ENCODE assay signal across 26 cellular contexts in the genomic region with DNA sequence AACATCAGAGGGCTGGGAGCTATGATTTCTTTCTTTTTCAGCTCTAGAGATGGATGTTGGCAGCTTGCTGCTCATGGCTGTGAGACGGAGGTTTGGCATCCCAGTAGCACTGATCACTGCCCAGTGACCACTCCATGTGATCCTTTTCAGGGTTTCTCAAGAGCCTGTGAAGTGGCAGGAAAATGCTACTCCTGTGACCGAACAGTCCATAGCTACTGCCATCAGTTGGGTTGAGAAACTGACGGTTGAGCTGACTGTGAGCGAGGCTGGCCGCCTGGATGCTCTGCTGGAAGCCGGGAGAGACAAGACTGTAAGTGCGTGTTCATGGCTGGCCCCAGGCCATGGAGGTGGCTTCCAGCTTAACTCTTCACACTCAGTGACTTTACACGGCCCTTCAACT. TPM values are rescaled to one million over a fixed set of nuclear protein-coding genes. Genes with fewer than 3 reads are reported as not detected.
"Had no signal": no experiment of that assay in that cellular context is flagged by ENCODE, and none has a peak within 500 bp of the region (broad histone marks: within the 10 kb centered on the region; RNA-seq: fewer than 3 reads in every experiment).

No MANE protein-coding gene starts in this region.

- H3K27ac ChIP-seq: brain microvascular endothelial cell, parathyroid adenoma, testis, WERI-Rb-1 had no signal

- H3K9me3 ChIP-seq: testis had no signal

- H3K4me1 ChIP-seq: parathyroid adenoma, testis had no signal

- ATAC-seq: activated CD8-positive, alpha-beta T cell treated with anti-CD3 and anti-CD28 coated beads for 36 hours; activated naive CD4-positive, alpha-beta T cell treated with anti-CD3 and anti-CD28 coated beads, Interleukin-2, amount 50 U/mL, for 72 hours; activated T-helper 17 cell treated with anti-CD3 and anti-CD28 coated beads, Interleukin-2, amount 50 U/mL, for 72 hours; sciatic nerve had no signal

- DNase-seq: activated CD4-positive, alpha-beta T cell treated with anti-CD3 and anti-CD28 coated beads, Interleukin-2, amount 10 ng/mL, durations not matched to agents 7 days and 5 days; activated CD4-positive, CD25-positive, alpha-beta regulatory T cell treated with anti-CD3 and anti-CD28 coated beads, Interleukin-2, amount 50 U/mL, for 72 hours; activated CD8-positive, alpha-beta T cell treated with anti-CD3 and anti-CD28 coated beads for 36 hours; activated T-cell treated with anti-CD3 and anti-CD28 coated beads, Interleukin-2, amount 50 U/mL, for 1 hour; aorta; brain microvascular endothelial cell; central memory CD4-positive, alpha-beta T cell; effector memory CD4-positive, alpha-beta T cell; stimulated activated CD4-positive, alpha-beta T cell treated with anti-CD3 and anti-CD28 coated beads, Interleukin-15, amount 100 ng/mL, for 24 hours; stimulated activated CD8-positive, alpha-beta memory T cell treated with anti-CD3 and anti-CD28 coated beads, Interleukin-4, amount 100 ng/mL, for 48 hours; stimulated activated naive CD4-positive, alpha-beta T cell; T-helper 1 cell; testis; WERI-Rb-1 had no signal

- H3K4me3 Mint-ChIP-seq: activated CD4-positive, alpha-beta T cell treated with anti-CD3 and anti-CD28 coated beads, Interleukin-2, amount 10 ng/mL, durations not matched to agents 7 days and 5 days; activated CD8-positive, alpha-beta T cell treated with anti-CD3 and anti-CD28 coated beads for 36 hours; activated T-helper 17 cell treated with anti-CD3 and anti-CD28 coated beads, Interleukin-2, amount 50 U/mL, for 72 hours; memory B cell; nephron; type B pancreatic cell had no signal

- H3K27ac Mint-ChIP-seq: activated CD4-positive, alpha-beta T cell treated with anti-CD3 and anti-CD28 coated beads, Interleukin-2, amount 10 ng/mL, durations not matched to agents 7 days and 5 days; activated CD8-positive, alpha-beta T cell treated with anti-CD3 and anti-CD28 coated beads for 36 hours; activated T-helper 17 cell treated with anti-CD3 and anti-CD28 coated beads, Interleukin-2, amount 50 U/mL, for 72 hours; memory B cell; type B pancreatic cell had no signal

- H3K9me3 Mint-ChIP-seq: activated CD4-positive, alpha-beta T cell treated with anti-CD3 and anti-CD28 coated beads, Interleukin-2, amount 10 ng/mL, durations not matched to agents 7 days and 5 days; activated CD8-positive, alpha-beta T cell treated with anti-CD3 and anti-CD28 coated beads for 36 hours; activated naive CD4-positive, alpha-beta T cell treated with anti-CD3 and anti-CD28 coated beads, Interleukin-2, amount 50 U/mL, for 72 hours; activated T-helper 17 cell treated with anti-CD3 and anti-CD28 coated beads, Interleukin-2, amount 50 U/mL, for 72 hours; memory B cell; nephron; type B pancreatic cell had no signal

- H3K4me3 ChIP-seq: smooth muscle cell, testis had no signal

- H3K36me3 Mint-ChIP-seq: activated naive CD4-positive, alpha-beta T cell treated with anti-CD3 and anti-CD28 coated beads, Interleukin-2, amount 50 U/mL, for 72 hours; memory B cell; type B pancreatic cell had no signal

- H3K27me3 ChIP-seq: testis had no signal

RNA-seq across cellular contexts. Expression of gene VWA3B, which starts 34.2 kb away (rescaled TPM):
- total RNA-seq: activated CD4-positive, alpha-beta T cell treated with anti-CD3 and anti-CD28 coated beads, Interleukin-2, amount 10 ng/mL, durations not matched to agents 7 days and 5 days; activated CD8-positive, alpha-beta T cell treated with anti-CD3 and anti-CD28 coated beads for 36 hours; activated naive CD4-positive, alpha-beta T cell treated with anti-CD3 and anti-CD28 coated beads, Interleukin-2, amount 50 U/mL, for 72 hours; activated T-helper 17 cell treated with anti-CD3 and anti-CD28 coated beads, Interleukin-2, amount 50 U/mL, for 72 hours; dermis microvascular lymphatic vessel endothelial cell; liver; mononuclear cell; myocyte; smooth muscle cell had no signal
- polyA plus RNA-seq: smooth muscle cell had no signal
